Comparison of ENCODE assay signal across 8 cellular contexts in genomic region chr11:119108151-119108856, GRCh38. TPM values are rescaled to one million over a fixed set of nuclear protein-coding genes. Genes with fewer than 3 reads are reported as not detected.
A peak's percentile ranks its signal among the peaks of the same experiment; 100 is the strongest.
DNase-seq lines count a peak whose midpoint lies in the region; ATAC-seq and TF ChIP-seq lines count a peak whose summit lies in the region.

No MANE protein-coding gene starts in this region.

- H3K4me1 ChIP-seq in parathyroid adenoma = peaks cover 3% of the 10 kb centered on the region

- no peaks in the 10 kb centered on the region for H3K79me2 ChIP-seq in parathyroid adenoma

- peaks cover 49% of the 10 kb centered on the region for H3K4me1 Mint-ChIP-seq in activated CD4-positive, alpha-beta memory T cell treated with anti-CD3 and anti-CD28 coated beads, Interleukin-2, amount 10 ng/mL, durations not matched to agents 7 days and 5 days

- H3K36me3 ChIP-seq in parathyroid adenoma (ENCODE audit: control insufficient read depth, insufficient read depth, low read length) = no peaks in the 10 kb centered on the region

- no peak overlapping the region for H3K9ac ChIP-seq in parathyroid adenoma

- peaks cover 39% of the 10 kb centered on the region for H3K36me3 Mint-ChIP-seq in activated CD4-positive, alpha-beta memory T cell treated with anti-CD3 and anti-CD28 coated beads, Interleukin-2, amount 10 ng/mL, durations not matched to agents 7 days and 5 days (ENCODE audit: low read depth)

- TF ChIP-seq CTCF in 22Rv1 (IDR thresholded peaks at IDR 0.05) (no peak), fibroblast of villous mesenchyme (IDR thresholded peaks at IDR 0.05; ENCODE audit: insufficient read depth, low read depth, low read length) (no peak), parathyroid adenoma (IDR thresholded peaks at IDR 0.05) (no peak)

- no peaks in the 10 kb centered on the region for H3K9me3 Mint-ChIP-seq in activated CD4-positive, alpha-beta memory T cell treated with anti-CD3 and anti-CD28 coated beads, Interleukin-2, amount 10 ng/mL, durations not matched to agents 7 days and 5 days

- CTCF ChIA-PET in activated CD4-positive, alpha-beta memory T cell treated with anti-CD3 and anti-CD28 coated beads, Interleukin-2, amount 10 ng/mL, durations not matched to agents 7 days and 5 days (lab: Charles Lee) = interaction anchor here (0.7 to 2.4 kb wide), 6 partner anchors 9 to 61 kb away, joined by 3 to 9 read pairs (median 6); partner anchors contain the start of gene HINFP

- H3K4me2 ChIP-seq in parathyroid adenoma (ENCODE audit: low read length) = peak overlapping the region; percentile 76

- ATAC-seq in HG03097 (IDR thresholded peaks at IDR 0.05; ENCODE audit: low FRiP score, unreplicated experiment) (no peak), HG02759 (IDR thresholded peaks at IDR 0.05; ENCODE audit: unreplicated experiment) (no peak)

- H3K4me3 ChIP-seq in fibroblast of villous mesenchyme (ENCODE audit: low read depth, low read length) (peak overlapping the region; percentile 80), parathyroid adenoma (ENCODE audit: low read depth, low read length) (peak overlapping the region; percentile 70)

- peak; percentile 76 for DNase-seq in ELF-1 (ENCODE audit: low read depth, low spot score)
- peak; percentile 79 for DNase-seq in NCI-H1048 (lab: John Stamatoyannopoulos, UW)
- DNase-seq in activated CD4-positive, alpha-beta memory T cell treated with anti-CD3 and anti-CD28 coated beads, Interleukin-2, amount 10 ng/mL, durations not matched to agents 7 days and 5 days = peak; percentile 55
- DNase-seq in fibroblast of villous mesenchyme (ENCODE audit: low read depth) = peak; percentile 27

- H3K27me3 Mint-ChIP-seq in activated CD4-positive, alpha-beta memory T cell treated with anti-CD3 and anti-CD28 coated beads, Interleukin-2, amount 10 ng/mL, durations not matched to agents 7 days and 5 days = no peaks in the 10 kb centered on the region

- no peaks in the 10 kb centered on the region for H3K9me3 ChIP-seq in parathyroid adenoma (ENCODE audit: control insufficient read depth, low read length)

- peak overlapping the region; percentile 88 for H3K4me3 Mint-ChIP-seq in activated CD4-positive, alpha-beta memory T cell treated with anti-CD3 and anti-CD28 coated beads, Interleukin-2, amount 10 ng/mL, durations not matched to agents 7 days and 5 days

- H3K27ac ChIP-seq in 22Rv1 = peak overlapping the region; percentile 82
- H3K27ac ChIP-seq in parathyroid adenoma = no peak overlapping the region

- H3K27ac Mint-ChIP-seq in activated CD4-positive, alpha-beta memory T cell treated with anti-CD3 and anti-CD28 coated beads, Interleukin-2, amount 10 ng/mL, durations not matched to agents 7 days and 5 days = peak overlapping the region; percentile 77

- POLR2A ChIA-PET in activated CD4-positive, alpha-beta memory T cell treated with anti-CD3 and anti-CD28 coated beads, Interleukin-2, amount 10 ng/mL, durations not matched to agents 7 days and 5 days (lab: Charles Lee) = interaction anchor here (0.5 to 8.1 kb wide), 10 partner anchors 12 to 91 kb away, joined by 3 to 219 read pairs (median 8); partner anchors contain the start of genes ABCG4, HINFP, HMBS and NLRX1

- H3K27me3 ChIP-seq in parathyroid adenoma (ENCODE audit: control insufficient read depth, insufficient read depth, low read length) = no peaks in the 10 kb centered on the region

- peak overlapping the region; percentile 82 for H2AFZ ChIP-seq in parathyroid adenoma

RNA-seq across cellular contexts. Expression of gene C2CD2L, which starts 1.2 kb away (rescaled TPM):
- 10 to 100 TPM; 28.5 to 29.2 TPM for total RNA-seq in activated CD4-positive, alpha-beta memory T cell treated with anti-CD3 and anti-CD28 coated beads, Interleukin-2, amount 10 ng/mL, durations not matched to agents 7 days and 5 days
- 4.5 and 5.6 TPM in 2 replicates for total RNA-seq in fibroblast of villous mesenchyme

RNA-seq across cellular contexts. Expression of gene DPAGT1, which starts 6.7 kb away (rescaled TPM):
- 10 to 100 TPM; 57.3 to 58.4 TPM for total RNA-seq in activated CD4-positive, alpha-beta memory T cell treated with anti-CD3 and anti-CD28 coated beads, Interleukin-2, amount 10 ng/mL, durations not matched to agents 7 days and 5 days
- 21.3 and 29.4 TPM in 2 replicates for total RNA-seq in fibroblast of villous mesenchyme

RNA-seq across cellular contexts. Expression of gene HINFP, which starts 13.1 kb away (rescaled TPM):
- total RNA-seq in activated CD4-positive, alpha-beta memory T cell treated with anti-CD3 and anti-CD28 coated beads, Interleukin-2, amount 10 ng/mL, durations not matched to agents 7 days and 5 days = 10 to 100 TPM; 36.6 to 36.7 TPM
- total RNA-seq in fibroblast of villous mesenchyme = 18.6 and 20.3 TPM in 2 replicates

RNA-seq across cellular contexts. Expression of gene HMBS, which starts 23.6 kb away (rescaled TPM):
- 10 to 100 TPM; 17.3 to 18.8 TPM for total RNA-seq in activated CD4-positive, alpha-beta memory T cell treated with anti-CD3 and anti-CD28 coated beads, Interleukin-2, amount 10 ng/mL, durations not matched to agents 7 days and 5 days
- 11.2 and 13.2 TPM in 2 replicates for total RNA-seq in fibroblast of villous mesenchyme

RNA-seq across cellular contexts. Expression of gene ABCG4, which starts 40.5 kb away (rescaled TPM):
- not detected for total RNA-seq in activated CD4-positive, alpha-beta memory T cell treated with anti-CD3 and anti-CD28 coated beads, Interleukin-2, amount 10 ng/mL, durations not matched to agents 7 days and 5 days
- total RNA-seq in fibroblast of villous mesenchyme = under 0.01 and 0.86 TPM in 2 replicates

Comparison
In these comparisons a context has a peak if more than half of its experiments do, and no peak if none do; other contexts are left out.
1. DNase-seq: peak in every context shown above with its lines; median percentile 79 in NCI-H1048; 76 in ELF-1; 55 in activated CD4-positive, alpha-beta memory T cell treated with anti-CD3 and anti-CD28 coated beads, Interleukin-2, amount 10 ng/mL, durations not matched to agents 7 days and 5 days; 27 in fibroblast of villous mesenchyme.